ENCODE assay signal across 8 cellular contexts in genomic region chr19:46784262-46785053, GRCh38. TPM values are rescaled to one million over a fixed set of nuclear protein-coding genes. Genes with fewer than 3 reads are reported as not detected.
DNase-seq lines count a peak whose midpoint lies in the region; ATAC-seq and TF ChIP-seq lines count a peak whose summit lies in the region.

No MANE protein-coding gene starts in this region.

- no peak for TF ChIP-seq EP300 in suprapubic skin (IDR thresholded peaks at IDR 0.05)

- H3K9me3 Mint-ChIP-seq in activated CD4-positive, alpha-beta T cell treated with anti-CD3 and anti-CD28 coated beads, Interleukin-2, amount 10 ng/mL, durations not matched to agents 7 days and 5 days = no peaks in the 10 kb centered on the region
- no peaks in the 10 kb centered on the region for H3K9me3 Mint-ChIP-seq in endodermal cell

- H3K27ac ChIP-seq in endodermal cell (ENCODE audit: low read depth, low read length) (peak overlapping the region; percentile 94), suprapubic skin (peak overlapping the region; percentile 90)

- peak overlapping the region; percentile 57 for H3K9ac ChIP-seq in endodermal cell (ENCODE audit: extremely low read depth, low read length, poor library complexity, severe bottlenecking)

- peak; percentile 64 for TF ChIP-seq CTCF in endodermal cell (conservative IDR thresholded peaks at IDR 0.05)
- no peak for TF ChIP-seq CTCF in suprapubic skin (IDR thresholded peaks at IDR 0.05)

- H3K4me1 ChIP-seq in endodermal cell (ENCODE audit: control insufficient read depth, insufficient read depth, low read length) = peaks cover 2% of the 10 kb centered on the region
- H3K4me1 ChIP-seq in suprapubic skin = peaks cover 73% of the 10 kb centered on the region

- no peaks in the 10 kb centered on the region for H3K27me3 Mint-ChIP-seq in activated CD4-positive, alpha-beta T cell treated with anti-CD3 and anti-CD28 coated beads, Interleukin-2, amount 10 ng/mL, durations not matched to agents 7 days and 5 days
- H3K27me3 Mint-ChIP-seq in endodermal cell (ENCODE audit: insufficient read depth) = peaks cover 19% of the 10 kb centered on the region

- H3K9me3 ChIP-seq in endodermal cell (ENCODE audit: control insufficient read depth, low read length) (no peaks in the 10 kb centered on the region), suprapubic skin (no peaks in the 10 kb centered on the region)

- peak; percentile 95 for DNase-seq in DMS 273 (lab: John Stamatoyannopoulos, UW; ENCODE audit: unreplicated experiment)
- peak; percentile 97 for DNase-seq in H4 (ENCODE audit: low spot score)
- peak; percentile 96 for DNase-seq in NCI-H226
- DNase-seq in activated CD4-positive, alpha-beta T cell treated with anti-CD3 and anti-CD28 coated beads, Interleukin-2, amount 10 ng/mL, durations not matched to agents 7 days and 5 days = peak; percentile 70
- DNase-seq in endodermal cell = peak; percentile 92
- DNase-seq in mucosa of gallbladder (ENCODE audit: low spot score) = peak; percentile 77
- DNase-seq in suprapubic skin (ENCODE audit: low spot score in 2 of 2) = peak; percentile 85 to 90

- CTCF ChIA-PET in activated CD4-positive, alpha-beta T cell treated with anti-CD3 and anti-CD28 coated beads, Interleukin-2, amount 10 ng/mL, durations not matched to agents 7 days and 5 days (lab: Charles Lee) = interaction anchor here (1.0 to 2.5 kb wide), 9 partner anchors 12 to 95 kb away, joined by 3 to 16 read pairs (median 4); no protein-coding TSS in a partner anchor

- ATAC-seq in HG03342 (IDR thresholded peaks at IDR 0.05; ENCODE audit: unreplicated experiment) = no peak

- H3K36me3 Mint-ChIP-seq in activated CD4-positive, alpha-beta T cell treated with anti-CD3 and anti-CD28 coated beads, Interleukin-2, amount 10 ng/mL, durations not matched to agents 7 days and 5 days (ENCODE audit: low read depth) = peaks cover 51% of the 10 kb centered on the region
- peaks cover 36% of the 10 kb centered on the region for H3K36me3 Mint-ChIP-seq in endodermal cell (ENCODE audit: low read depth)

- H3K27me3 ChIP-seq in endodermal cell (ENCODE audit: control insufficient read depth, insufficient read depth, low read length, poor library complexity, severe bottlenecking) = peaks cover 5% of the 10 kb centered on the region
- no peaks in the 10 kb centered on the region for H3K27me3 ChIP-seq in suprapubic skin

- peak overlapping the region; percentile 97 for H3K4me3 Mint-ChIP-seq in activated CD4-positive, alpha-beta T cell treated with anti-CD3 and anti-CD28 coated beads, Interleukin-2, amount 10 ng/mL, durations not matched to agents 7 days and 5 days
- H3K4me3 Mint-ChIP-seq in endodermal cell = peak overlapping the region; percentile 85

- peaks cover 60% of the 10 kb centered on the region for H3K4me1 Mint-ChIP-seq in activated CD4-positive, alpha-beta T cell treated with anti-CD3 and anti-CD28 coated beads, Interleukin-2, amount 10 ng/mL, durations not matched to agents 7 days and 5 days
- H3K4me1 Mint-ChIP-seq in endodermal cell = peaks cover 23% of the 10 kb centered on the region

- peak overlapping the region; percentile 93 for H3K27ac Mint-ChIP-seq in activated CD4-positive, alpha-beta T cell treated with anti-CD3 and anti-CD28 coated beads, Interleukin-2, amount 10 ng/mL, durations not matched to agents 7 days and 5 days
- H3K27ac Mint-ChIP-seq in endodermal cell = peak overlapping the region; percentile 95

- POLR2A ChIA-PET in activated CD4-positive, alpha-beta T cell treated with anti-CD3 and anti-CD28 coated beads, Interleukin-2, amount 10 ng/mL, durations not matched to agents 7 days and 5 days (lab: Charles Lee) = interaction anchor here (0.6 kb wide), 1 partner anchor 30 kb away, joined by 3 read pairs; no protein-coding TSS in a partner anchor

- H3K4me3 ChIP-seq in endodermal cell (ENCODE audit: low read length) (peak overlapping the region; percentile 93), suprapubic skin (peak overlapping the region; percentile 95)

- 56 to 59% methylated on average over 10 to 17 of the region's 17 CpGs for WGBS in endodermal cell (ENCODE audit: insufficient coverage in 1 of 2, insufficient read length in 1 of 2), 2 experiments
- WGBS in suprapubic skin = 19% methylated on average over 14 of the region's 17 CpGs

- H3K36me3 ChIP-seq in endodermal cell (ENCODE audit: control insufficient read depth, insufficient read depth, low read length) (peaks cover 16% of the 10 kb centered on the region), suprapubic skin (peaks cover 31% of the 10 kb centered on the region)

- no peak for TF ChIP-seq POLR2A in suprapubic skin (IDR thresholded peaks at IDR 0.05)

RNA-seq across cellular contexts. Expression of gene SLC1A5, which starts 3.9 kb away (rescaled TPM):
- total RNA-seq in H4 (2014; rRNA removed; shearing (Covaris generic)) = 159 and 163 TPM in 2 replicates
- 100 to 1,000 TPM; 104 to 108 TPM for total RNA-seq in activated CD4-positive, alpha-beta T cell treated with anti-CD3 and anti-CD28 coated beads, Interleukin-2, amount 10 ng/mL, durations not matched to agents 7 days and 5 days
- total RNA-seq in endodermal cell = 10 to 100 TPM; 77.6 to 78.1 TPM
- polyA plus RNA-seq in endodermal cell (2013, experiment 1 of 2) = 81.2 TPM
- 60.6 TPM for polyA plus RNA-seq in endodermal cell (2013, experiment 2 of 2)
- 105 TPM for total RNA-seq in mucosa of gallbladder
- 100 to 1,000 TPM in 3 of 4 donors, 10 to 100 TPM in 1; 79.4 to 191 (median 131) TPM for total RNA-seq in suprapubic skin

RNA-seq across cellular contexts. Expression of gene STRN4, which starts 38.2 kb away (rescaled TPM):
- total RNA-seq in H4 (2014; rRNA removed; shearing (Covaris generic)) = 29.9 and 33.5 TPM in 2 replicates
- 10 to 100 TPM; 77.9 to 86.4 TPM for total RNA-seq in activated CD4-positive, alpha-beta T cell treated with anti-CD3 and anti-CD28 coated beads, Interleukin-2, amount 10 ng/mL, durations not matched to agents 7 days and 5 days
- total RNA-seq in endodermal cell (100 to 1,000 TPM; 142 to 155 TPM), mucosa of gallbladder (83.9 TPM), suprapubic skin (10 to 100 TPM; 73.2 to 87.6 (median 81.1) TPM)
- polyA plus RNA-seq in endodermal cell (2013, experiment 1 of 2) = 94.4 TPM
- polyA plus RNA-seq in endodermal cell (2013, experiment 2 of 2) = 83.3 TPM

RNA-seq across cellular contexts. Expression of gene FKRP, which starts 38.6 kb away (rescaled TPM):
- 16.2 and 33.4 TPM in 2 replicates for total RNA-seq in H4 (2014; rRNA removed; shearing (Covaris generic))
- total RNA-seq in activated CD4-positive, alpha-beta T cell treated with anti-CD3 and anti-CD28 coated beads, Interleukin-2, amount 10 ng/mL, durations not matched to agents 7 days and 5 days = 10 to 100 TPM; 16.9 to 20.5 TPM
- 10 to 100 TPM; 19.8 to 33.7 TPM for total RNA-seq in endodermal cell
- polyA plus RNA-seq in endodermal cell (2013, experiment 1 of 2) = 28.9 TPM
- 25.7 TPM for polyA plus RNA-seq in endodermal cell (2013, experiment 2 of 2)
- 16.3 TPM for total RNA-seq in mucosa of gallbladder
- 10 to 100 TPM in 1 of 4 donors, 1 to 10 TPM in 3; 7.1 to 15.2 (median 7.8) TPM for total RNA-seq in suprapubic skin
